Comparison of ENCODE assay signal across 28 cellular contexts in the genomic region with DNA sequence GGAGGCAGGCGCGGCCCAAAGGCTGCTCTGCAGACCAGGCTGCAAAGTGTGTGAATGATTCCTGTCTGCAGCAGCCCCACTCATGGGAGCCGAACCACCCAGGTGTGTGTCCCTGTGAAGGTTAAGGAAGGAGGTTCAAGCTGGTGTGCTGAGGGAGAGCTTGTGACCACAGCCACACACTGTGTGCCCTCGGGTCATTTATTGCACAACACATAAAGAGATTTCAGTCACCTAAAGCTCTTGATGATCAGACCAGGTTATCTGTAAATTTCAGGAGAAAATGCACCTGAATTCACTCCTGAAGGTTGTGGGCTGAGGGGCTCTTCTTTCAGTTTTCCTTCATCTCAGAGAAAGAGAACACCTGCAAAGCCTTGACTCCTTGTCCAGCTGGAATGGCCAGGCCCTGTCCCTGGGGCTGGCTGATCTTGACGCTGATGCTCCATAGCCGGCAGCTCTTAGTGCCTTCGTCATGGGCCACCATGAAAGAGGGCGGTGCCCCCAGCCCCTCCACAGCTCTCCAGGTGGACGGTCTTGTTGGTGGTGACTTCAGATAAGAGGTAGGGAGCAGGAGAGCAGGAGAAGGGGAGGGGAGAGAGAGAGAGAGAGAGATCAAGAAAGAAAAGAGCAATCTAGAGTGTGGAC.
"Had no signal": no experiment of that assay in that cellular context is flagged by ENCODE, and none has a peak within 500 bp of the region (broad histone marks: within the 10 kb centered on the region; RNA-seq: fewer than 3 reads in every experiment).

No MANE protein-coding gene starts in this region.

- H3K9me3 ChIP-seq: ascending aorta, gastrocnemius medialis, lower lobe of right lung, mucosa of descending colon, prostate gland, sigmoid colon, suprapubic skin, tibial artery had no signal

- ATAC-seq: effector memory CD8-positive, alpha-beta T cell; gastrocnemius medialis; lower lobe of right lung; mucosa of descending colon; natural killer cell treated with Interleukin-12 subunit alpha and Interleukin-12 subunit beta and Interleukin-15 and Interleukin-18, amount 100 ng/mL, for 72 hours had no signal

- H3K27ac Mint-ChIP-seq: activated naive CD4-positive, alpha-beta T cell treated with anti-CD3 and anti-CD28 coated beads, Interleukin-2, amount 10 ng/mL, durations not matched to agents 7 days and 5 days; activated naive CD8-positive, alpha-beta T cell treated with anti-CD3 and anti-CD28 coated beads, Interleukin-2, amount 10 ng/mL, durations not matched to agents 7 days and 5 days; natural killer cell treated with Interleukin-12 subunit alpha and Interleukin-12 subunit beta and Interleukin-15 and Interleukin-18, amount 100 ng/mL, for 72 hours; T-helper 2 cell treated with Interferon-gamma antibody and Interleukin-4, amounts not matched to agents 5 μg/mL and 100 μg/mL, for 36 hours had no signal

- H3K36me3 ChIP-seq: ascending aorta, brain microvascular endothelial cell, gastrocnemius medialis, lower lobe of right lung, prostate gland, sigmoid colon, suprapubic skin, tibial artery had no signal

- H3K4me1 Mint-ChIP-seq: activated naive CD4-positive, alpha-beta T cell treated with anti-CD3 and anti-CD28 coated beads, Interleukin-2, amount 10 ng/mL, durations not matched to agents 7 days and 5 days; activated naive CD8-positive, alpha-beta T cell treated with anti-CD3 and anti-CD28 coated beads, Interleukin-2, amount 10 ng/mL, durations not matched to agents 7 days and 5 days had no signal

- H3K27ac ChIP-seq: ascending aorta, brain microvascular endothelial cell, gastrocnemius medialis, lower lobe of right lung, prostate gland, sigmoid colon, suprapubic skin, tibial artery had no signal

- H3K36me3 Mint-ChIP-seq: activated naive CD4-positive, alpha-beta T cell treated with anti-CD3 and anti-CD28 coated beads, Interleukin-2, amount 10 ng/mL, durations not matched to agents 7 days and 5 days; activated naive CD8-positive, alpha-beta T cell treated with anti-CD3 and anti-CD28 coated beads, Interleukin-2, amount 10 ng/mL, durations not matched to agents 7 days and 5 days; immature natural killer cell; natural killer cell treated with Interleukin-12 subunit alpha and Interleukin-12 subunit beta and Interleukin-15 and Interleukin-18, amount 100 ng/mL, for 72 hours had no signal

- H3K27me3 ChIP-seq: ascending aorta, brain microvascular endothelial cell, gastrocnemius medialis, sigmoid colon, suprapubic skin, tibial artery had no signal

- DNase-seq: activated CD4-positive, alpha-beta T cell treated with anti-CD3 and anti-CD28 coated beads for 4 hours; activated CD4-positive, alpha-beta T cell treated with anti-CD3 and anti-CD28 coated beads, Interleukin-2, amount 50 U/mL, for 48 hours; activated CD8-positive, alpha-beta memory T cell treated with anti-CD3 and anti-CD28 coated beads for 24 hours; activated effector memory CD4-positive, alpha-beta T cell treated with anti-CD3 and anti-CD28 coated beads, Interleukin-2, amount 50 U/mL, for 16 hours; activated naive CD4-positive, alpha-beta T cell treated with anti-CD3 and anti-CD28 coated beads, Interleukin-2, amount 10 ng/mL, durations not matched to agents 7 days and 5 days; activated naive CD8-positive, alpha-beta T cell treated with anti-CD3 and anti-CD28 coated beads, Interleukin-2, amount 10 ng/mL, durations not matched to agents 7 days and 5 days; brain microvascular endothelial cell; cortex of kidney; effector memory CD8-positive, alpha-beta T cell; erythroblast; gastrocnemius medialis; glutamatergic neuron; immature natural killer cell; lower lobe of right lung; mucosa of descending colon; sigmoid colon; small intestine; stimulated activated CD4-positive, alpha-beta T cell treated with anti-CD3 and anti-CD28 coated beads, Interleukin-1b, Interleukin-23, amount 100 ng/mL, for 48 hours; stimulated activated CD4-positive, alpha-beta T cell treated with anti-CD3 and anti-CD28 coated beads, Interleukin-4, amount 100 ng/mL, for 4 hours; stimulated activated CD8-positive, alpha-beta memory T cell treated with anti-CD3 and anti-CD28 coated beads, Interleukin-4, amount 100 ng/mL, for 48 hours; stimulated activated naive CD4-positive, alpha-beta T cell; T-helper 1 cell; tibial artery had no signal

- H3K4me1 ChIP-seq: ascending aorta, gastrocnemius medialis, lower lobe of right lung, prostate gland, suprapubic skin, tibial artery had no signal

- H3K4me3 Mint-ChIP-seq: activated naive CD4-positive, alpha-beta T cell treated with anti-CD3 and anti-CD28 coated beads, Interleukin-2, amount 10 ng/mL, durations not matched to agents 7 days and 5 days; activated naive CD8-positive, alpha-beta T cell treated with anti-CD3 and anti-CD28 coated beads, Interleukin-2, amount 10 ng/mL, durations not matched to agents 7 days and 5 days; effector memory CD8-positive, alpha-beta T cell; immature natural killer cell; natural killer cell treated with Interleukin-12 subunit alpha and Interleukin-12 subunit beta and Interleukin-15 and Interleukin-18, amount 100 ng/mL, for 72 hours; T-helper 2 cell treated with Interferon-gamma antibody and Interleukin-4, amounts not matched to agents 5 μg/mL and 100 μg/mL, for 36 hours had no signal

- H3K9me3 Mint-ChIP-seq: activated naive CD4-positive, alpha-beta T cell treated with anti-CD3 and anti-CD28 coated beads, Interleukin-2, amount 10 ng/mL, durations not matched to agents 7 days and 5 days; activated naive CD8-positive, alpha-beta T cell treated with anti-CD3 and anti-CD28 coated beads, Interleukin-2, amount 10 ng/mL, durations not matched to agents 7 days and 5 days; effector memory CD8-positive, alpha-beta T cell; immature natural killer cell; natural killer cell treated with Interleukin-12 subunit alpha and Interleukin-12 subunit beta and Interleukin-15 and Interleukin-18, amount 100 ng/mL, for 72 hours; T-helper 2 cell treated with Interferon-gamma antibody and Interleukin-4, amounts not matched to agents 5 μg/mL and 100 μg/mL, for 36 hours had no signal

- H3K4me3 ChIP-seq: ascending aorta, gastrocnemius medialis, lower lobe of right lung, mucosa of descending colon, prostate gland, sigmoid colon, suprapubic skin, tibial artery had no signal
